1 cellular context compared by ENCODE assay signal in the genomic region with DNA sequence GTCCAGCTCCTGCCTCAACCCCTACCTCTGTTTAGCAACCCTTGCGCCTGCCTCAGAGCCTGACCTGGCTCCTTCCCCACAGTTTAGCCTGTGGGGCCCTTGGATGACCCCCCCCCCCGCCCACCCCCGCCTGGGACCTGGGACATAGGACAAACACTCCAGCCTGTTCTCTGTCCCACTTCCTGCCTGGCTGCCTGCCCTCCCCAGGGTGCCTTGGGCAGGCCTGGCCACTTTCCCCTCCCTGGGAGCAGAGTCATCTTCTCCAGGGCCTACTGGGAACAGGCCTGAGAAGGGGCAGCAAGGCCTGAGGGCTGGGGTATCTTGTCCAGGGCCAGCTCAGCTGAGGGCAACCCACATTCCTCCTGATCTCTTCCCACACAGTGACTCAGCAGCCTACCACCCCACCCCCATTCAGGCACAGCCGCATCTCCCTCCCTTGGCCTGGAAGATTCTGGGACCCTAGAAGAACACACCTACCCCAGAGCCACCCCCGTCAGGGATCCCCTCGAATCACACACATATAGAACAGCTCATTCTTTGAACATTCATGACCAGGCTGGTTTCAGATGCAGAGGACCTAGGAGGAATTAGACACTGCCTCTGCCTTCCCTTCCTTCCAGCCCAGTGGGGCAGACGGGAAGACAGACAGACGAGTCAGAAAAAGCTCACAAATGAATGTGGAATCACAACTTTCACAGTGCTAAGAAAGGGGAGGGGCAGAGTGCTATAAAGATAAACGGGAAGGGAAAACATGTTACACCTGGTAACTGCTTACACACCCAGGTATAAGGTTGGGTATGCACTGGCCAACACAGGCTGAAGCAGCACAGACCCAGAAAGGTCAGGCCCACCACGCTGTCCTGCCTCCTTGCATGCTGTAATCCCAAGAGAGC.
TF ChIP-seq lines count a peak whose summit lies in the region.

No MANE protein-coding gene starts in this region.

TF ChIP-seq in K562, 482 proteins besides CTCF, POLR2A, EP300 and RAD21 (continued from another document and continues in another):
- TF ChIP-seq, protein P1, sequence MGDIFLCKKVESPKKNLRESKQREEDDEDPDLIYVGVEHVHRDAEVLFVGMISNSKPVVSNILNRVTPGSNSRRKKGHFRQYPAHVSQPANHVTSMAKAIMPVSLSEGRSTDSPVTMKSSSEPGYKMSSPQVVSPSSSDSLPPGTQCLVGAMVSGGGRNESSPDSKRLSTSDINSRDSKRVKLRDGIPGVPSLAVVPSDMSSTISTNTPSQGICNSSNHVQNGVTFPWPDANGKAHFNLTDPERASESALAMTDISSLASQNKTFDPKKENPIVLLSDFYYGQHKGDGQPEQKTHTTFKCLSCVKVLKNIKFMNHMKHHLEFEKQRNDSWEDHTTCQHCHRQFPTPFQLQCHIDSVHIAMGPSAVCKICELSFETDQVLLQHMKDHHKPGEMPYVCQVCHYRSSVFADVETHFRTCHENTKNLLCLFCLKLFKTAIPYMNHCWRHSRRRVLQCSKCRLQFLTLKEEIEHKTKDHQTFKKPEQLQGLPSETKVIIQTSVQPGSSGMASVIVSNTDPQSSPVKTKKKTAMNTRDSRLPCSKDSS (IDR thresholded peaks at IDR 0.05; ENCODE audit: low read depth, partially characterized antibody): no peak
- TF ChIP-seq ZNF785 (CRISPR knock-in tag; IDR thresholded peaks at IDR 0.05) (no peak), KAT8 (IDR thresholded peaks at IDR 0.05; ENCODE audit: low read depth) (no peak), POU5F1 (IDR thresholded peaks at IDR 0.05; ENCODE audit: borderline replicate concordance, low read depth, low read length, partially characterized antibody) (no peak), SMARCA4 (IDR thresholded peaks at IDR 0.05) (peak; percentile 83), JUN (IDR thresholded peaks at IDR 0.05; ENCODE audit: borderline replicate concordance, low read depth, low read length) (0 out of 2 replicates have a peak, but pooled peaks have one; percentile 49), JUN (CRISPR knock-in tag; IDR thresholded peaks at IDR 0.05; ENCODE audit: borderline replicate concordance) (no peak), KLF16 (IDR thresholded peaks at IDR 0.05) (no peak), CAMTA2 (CRISPR knock-in tag; conservative IDR thresholded peaks at IDR 0.05) (no peak), E2F3 (CRISPR knock-in tag; IDR thresholded peaks at IDR 0.05) (no peak), BRF1 (IDR thresholded peaks at IDR 0.05; ENCODE audit: borderline replicate concordance, extremely low read depth, insufficient read length) (no peak), SRF (CRISPR knock-in tag; IDR thresholded peaks at IDR 0.05) (0 out of 4 replicates have a peak, but pooled peaks of 1 of the 2 experiments have one; percentile 16), BRCA1 (IDR thresholded peaks at IDR 0.05) (no peak), BRCA1 (CRISPR knock-in tag; IDR thresholded peaks at IDR 0.05) (no peak), MED1 (CRISPR knock-in tag; IDR thresholded peaks at IDR 0.05; ENCODE audit: borderline replicate concordance) (no peak), MBD2 (IDR thresholded peaks at IDR 0.05; ENCODE audit: borderline replicate concordance, low read depth) (0 out of 2 replicates have a peak, but pooled peaks have one; percentile 40), SMARCA5 (IDR thresholded peaks at IDR 0.05) (no peak), ZNF408 (CRISPR knock-in tag; IDR thresholded peaks at IDR 0.05; ENCODE audit: low read depth) (no peak), ZKSCAN8 (CRISPR knock-in tag; IDR thresholded peaks at IDR 0.05) (no peak), ZBTB1 (CRISPR knock-in tag; IDR thresholded peaks at IDR 0.05; ENCODE audit: borderline replicate concordance, low read depth) (no peak), POLR2B (IDR thresholded peaks at IDR 0.05; ENCODE audit: low read depth, partially characterized antibody) (no peak), KDM4B (IDR thresholded peaks at IDR 0.05; ENCODE audit: borderline replicate concordance in 2 of 2, low read depth in 1 of 2) (no peak), MCM5 (IDR thresholded peaks at IDR 0.05; ENCODE audit: low read depth) (no peak), PHTF2 (CRISPR knock-in tag; IDR thresholded peaks at IDR 0.05) (no peak), ZFP36 (IDR thresholded peaks at IDR 0.05; ENCODE audit: low read depth, low read length, partially characterized antibody) (peak; percentile 29), ZNF445 (CRISPR knock-in tag; IDR thresholded peaks at IDR 0.05; ENCODE audit: low read depth) (no peak), BACH1 (tag; IDR thresholded peaks at IDR 0.05) (no peak; the same call in 1 of the 2 replicates), GATAD2B (IDR thresholded peaks at IDR 0.05; ENCODE audit: borderline replicate concordance) (no peak), ZNF586 (CRISPR knock-in tag; conservative IDR thresholded peaks at IDR 0.05) (no peak)
- TF ChIP-seq, protein P2, sequence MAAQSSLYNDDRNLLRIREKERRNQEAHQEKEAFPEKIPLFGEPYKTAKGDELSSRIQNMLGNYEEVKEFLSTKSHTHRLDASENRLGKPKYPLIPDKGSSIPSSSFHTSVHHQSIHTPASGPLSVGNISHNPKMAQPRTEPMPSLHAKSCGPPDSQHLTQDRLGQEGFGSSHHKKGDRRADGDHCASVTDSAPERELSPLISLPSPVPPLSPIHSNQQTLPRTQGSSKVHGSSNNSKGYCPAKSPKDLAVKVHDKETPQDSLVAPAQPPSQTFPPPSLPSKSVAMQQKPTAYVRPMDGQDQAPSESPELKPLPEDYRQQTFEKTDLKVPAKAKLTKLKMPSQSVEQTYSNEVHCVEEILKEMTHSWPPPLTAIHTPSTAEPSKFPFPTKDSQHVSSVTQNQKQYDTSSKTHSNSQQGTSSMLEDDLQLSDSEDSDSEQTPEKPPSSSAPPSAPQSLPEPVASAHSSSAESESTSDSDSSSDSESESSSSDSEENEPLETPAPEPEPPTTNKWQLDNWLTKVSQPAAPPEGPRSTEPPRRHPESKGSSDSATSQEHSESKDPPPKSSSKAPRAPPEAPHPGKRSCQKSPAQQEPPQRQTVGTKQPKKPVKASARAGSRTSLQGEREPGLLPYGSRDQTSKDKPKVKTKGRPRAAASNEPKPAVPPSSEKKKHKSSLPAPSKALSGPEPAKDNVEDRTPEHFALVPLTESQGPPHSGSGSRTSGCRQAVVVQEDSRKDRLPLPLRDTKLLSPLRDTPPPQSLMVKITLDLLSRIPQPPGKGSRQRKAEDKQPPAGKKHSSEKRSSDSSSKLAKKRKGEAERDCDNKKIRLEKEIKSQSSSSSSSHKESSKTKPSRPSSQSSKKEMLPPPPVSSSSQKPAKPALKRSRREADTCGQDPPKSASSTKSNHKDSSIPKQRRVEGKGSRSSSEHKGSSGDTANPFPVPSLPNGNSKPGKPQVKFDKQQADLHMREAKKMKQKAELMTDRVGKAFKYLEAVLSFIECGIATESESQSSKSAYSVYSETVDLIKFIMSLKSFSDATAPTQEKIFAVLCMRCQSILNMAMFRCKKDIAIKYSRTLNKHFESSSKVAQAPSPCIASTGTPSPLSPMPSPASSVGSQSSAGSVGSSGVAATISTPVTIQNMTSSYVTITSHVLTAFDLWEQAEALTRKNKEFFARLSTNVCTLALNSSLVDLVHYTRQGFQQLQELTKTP (IDR thresholded peaks at IDR 0.05; ENCODE audit: low read depth in 1 of 2, partially characterized antibody in 2 of 2): no peak
- TF ChIP-seq, protein P3, sequence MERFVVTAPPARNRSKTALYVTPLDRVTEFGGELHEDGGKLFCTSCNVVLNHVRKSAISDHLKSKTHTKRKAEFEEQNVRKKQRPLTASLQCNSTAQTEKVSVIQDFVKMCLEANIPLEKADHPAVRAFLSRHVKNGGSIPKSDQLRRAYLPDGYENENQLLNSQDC (CRISPR knock-in tag; IDR thresholded peaks at IDR 0.05): no peak
- TF ChIP-seq, protein P4, sequence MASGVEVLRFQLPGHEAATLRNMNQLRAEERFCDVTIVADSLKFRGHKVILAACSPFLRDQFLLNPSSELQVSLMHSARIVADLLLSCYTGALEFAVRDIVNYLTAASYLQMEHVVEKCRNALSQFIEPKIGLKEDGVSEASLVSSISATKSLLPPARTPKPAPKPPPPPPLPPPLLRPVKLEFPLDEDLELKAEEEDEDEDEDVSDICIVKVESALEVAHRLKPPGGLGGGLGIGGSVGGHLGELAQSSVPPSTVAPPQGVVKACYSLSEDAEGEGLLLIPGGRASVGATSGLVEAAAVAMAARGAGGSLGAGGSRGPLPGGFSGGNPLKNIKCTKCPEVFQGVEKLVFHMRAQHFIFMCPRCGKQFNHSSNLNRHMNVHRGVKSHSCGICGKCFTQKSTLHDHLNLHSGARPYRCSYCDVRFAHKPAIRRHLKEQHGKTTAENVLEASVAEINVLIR (CRISPR knock-in tag; IDR thresholded peaks at IDR 0.05): no peak
- TF ChIP-seq, protein P5, sequence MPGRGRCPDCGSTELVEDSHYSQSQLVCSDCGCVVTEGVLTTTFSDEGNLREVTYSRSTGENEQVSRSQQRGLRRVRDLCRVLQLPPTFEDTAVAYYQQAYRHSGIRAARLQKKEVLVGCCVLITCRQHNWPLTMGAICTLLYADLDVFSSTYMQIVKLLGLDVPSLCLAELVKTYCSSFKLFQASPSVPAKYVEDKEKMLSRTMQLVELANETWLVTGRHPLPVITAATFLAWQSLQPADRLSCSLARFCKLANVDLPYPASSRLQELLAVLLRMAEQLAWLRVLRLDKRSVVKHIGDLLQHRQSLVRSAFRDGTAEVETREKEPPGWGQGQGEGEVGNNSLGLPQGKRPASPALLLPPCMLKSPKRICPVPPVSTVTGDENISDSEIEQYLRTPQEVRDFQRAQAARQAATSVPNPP (IDR thresholded peaks at IDR 0.05; ENCODE audit: borderline replicate concordance, insufficient read depth, insufficient read length): no peak
- TF ChIP-seq, protein P6, sequence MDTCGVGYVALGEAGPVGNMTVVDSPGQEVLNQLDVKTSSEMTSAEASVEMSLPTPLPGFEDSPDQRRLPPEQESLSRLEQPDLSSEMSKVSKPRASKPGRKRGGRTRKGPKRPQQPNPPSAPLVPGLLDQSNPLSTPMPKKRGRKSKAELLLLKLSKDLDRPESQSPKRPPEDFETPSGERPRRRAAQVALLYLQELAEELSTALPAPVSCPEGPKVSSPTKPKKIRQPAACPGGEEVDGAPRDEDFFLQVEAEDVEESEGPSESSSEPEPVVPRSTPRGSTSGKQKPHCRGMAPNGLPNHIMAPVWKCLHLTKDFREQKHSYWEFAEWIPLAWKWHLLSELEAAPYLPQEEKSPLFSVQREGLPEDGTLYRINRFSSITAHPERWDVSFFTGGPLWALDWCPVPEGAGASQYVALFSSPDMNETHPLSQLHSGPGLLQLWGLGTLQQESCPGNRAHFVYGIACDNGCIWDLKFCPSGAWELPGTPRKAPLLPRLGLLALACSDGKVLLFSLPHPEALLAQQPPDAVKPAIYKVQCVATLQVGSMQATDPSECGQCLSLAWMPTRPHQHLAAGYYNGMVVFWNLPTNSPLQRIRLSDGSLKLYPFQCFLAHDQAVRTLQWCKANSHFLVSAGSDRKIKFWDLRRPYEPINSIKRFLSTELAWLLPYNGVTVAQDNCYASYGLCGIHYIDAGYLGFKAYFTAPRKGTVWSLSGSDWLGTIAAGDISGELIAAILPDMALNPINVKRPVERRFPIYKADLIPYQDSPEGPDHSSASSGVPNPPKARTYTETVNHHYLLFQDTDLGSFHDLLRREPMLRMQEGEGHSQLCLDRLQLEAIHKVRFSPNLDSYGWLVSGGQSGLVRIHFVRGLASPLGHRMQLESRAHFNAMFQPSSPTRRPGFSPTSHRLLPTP (IDR thresholded peaks at IDR 0.05; ENCODE audit: borderline replicate concordance, extremely low read depth, insufficient read length): no peak
- TF ChIP-seq, protein P7, sequence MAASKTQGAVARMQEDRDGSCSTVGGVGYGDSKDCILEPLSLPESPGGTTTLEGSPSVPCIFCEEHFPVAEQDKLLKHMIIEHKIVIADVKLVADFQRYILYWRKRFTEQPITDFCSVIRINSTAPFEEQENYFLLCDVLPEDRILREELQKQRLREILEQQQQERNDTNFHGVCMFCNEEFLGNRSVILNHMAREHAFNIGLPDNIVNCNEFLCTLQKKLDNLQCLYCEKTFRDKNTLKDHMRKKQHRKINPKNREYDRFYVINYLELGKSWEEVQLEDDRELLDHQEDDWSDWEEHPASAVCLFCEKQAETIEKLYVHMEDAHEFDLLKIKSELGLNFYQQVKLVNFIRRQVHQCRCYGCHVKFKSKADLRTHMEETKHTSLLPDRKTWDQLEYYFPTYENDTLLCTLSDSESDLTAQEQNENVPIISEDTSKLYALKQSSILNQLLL (CRISPR knock-in tag; IDR thresholded peaks at IDR 0.05; ENCODE audit: borderline replicate concordance): no peak
